In the genomic region with DNA sequence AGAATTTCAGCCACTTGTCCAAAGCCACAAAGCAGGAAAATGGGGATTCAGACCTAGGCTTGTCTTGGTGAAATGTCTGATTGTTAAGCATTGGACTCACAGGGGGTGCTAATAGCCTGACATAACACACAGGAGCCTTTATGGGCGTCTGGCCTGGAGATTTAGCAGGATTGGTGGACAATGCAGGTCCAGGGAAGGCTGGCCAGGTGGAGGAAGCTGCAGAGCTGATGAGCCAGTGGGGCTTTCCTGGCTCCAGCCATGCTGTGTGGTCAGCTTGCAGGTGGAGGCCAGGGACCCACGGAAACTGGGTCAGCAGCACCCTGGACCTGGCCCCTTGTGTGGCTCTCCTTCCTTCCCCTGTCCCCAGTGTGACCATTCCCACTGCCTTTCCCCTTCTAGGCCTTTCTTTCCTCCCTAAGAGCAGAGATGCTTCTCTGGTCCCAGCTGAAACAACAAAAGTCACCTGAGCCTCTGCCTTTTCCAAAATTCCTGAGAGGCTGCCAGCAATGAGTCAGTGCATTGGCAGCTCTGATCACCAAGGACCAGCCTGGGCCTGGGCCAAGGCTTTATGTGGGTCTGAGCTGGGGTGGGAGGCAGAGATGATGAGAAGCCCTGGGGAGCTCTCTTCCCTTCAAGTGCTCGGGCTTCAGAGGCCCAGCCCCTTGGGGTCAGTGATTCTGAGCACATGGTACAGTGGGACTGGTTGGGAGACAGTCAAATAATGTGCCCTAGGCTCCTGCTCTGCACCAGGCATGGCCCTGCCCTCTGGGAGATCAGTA, we compare ENCODE assay signal across 9 cellular contexts.
A peak's percentile ranks its signal among the peaks of the same experiment; 100 is the strongest.
DNase-seq lines count a peak whose midpoint lies in the region; ATAC-seq and TF ChIP-seq lines count a peak whose summit lies in the region.
"Had no signal": no experiment of that assay in that cellular context is flagged by ENCODE, and none has a peak within 500 bp of the region (broad histone marks: within the 10 kb centered on the region; RNA-seq: fewer than 3 reads in every experiment).

No MANE protein-coding gene starts in this region.

- in situ Hi-C loops in gastrocnemius medialis (cut with MboI; ENCODE audit: low sequenced_read_pairs in 4 of 4), result loop anchor here (5.0 to 10.0 kb wide), 3 partner anchors 147 to 357 kb away; no protein-coding TSS in a partner anchor

- no peak for TF ChIP-seq POLR2A in gastroesophageal sphincter (IDR thresholded peaks at IDR 0.05)
- no peak for TF ChIP-seq POLR2A in gastrocnemius medialis (IDR thresholded peaks at IDR 0.05)

- H3K4me3 Mint-ChIP-seq in GM23338, result no peak overlapping the region
- H3K4me3 Mint-ChIP-seq: dendritic cell treated with granulocyte-macrophage colony-stimulating factor and Interleukin-4, amounts not matched to agents 40 ng/mL and 50 ng/mL, for 4 days had no signal

- no peak overlapping the region for H3K27ac ChIP-seq in GM23338 (ENCODE audit: low read depth)
- peak overlapping the region; percentile 35 for H3K27ac ChIP-seq in SJCRH30
- peak overlapping the region in 3 of 4 donors; percentile 47 to 66 (median 58) for H3K27ac ChIP-seq in gastroesophageal sphincter
- H3K27ac ChIP-seq in gastrocnemius medialis, result peak overlapping the region; percentile 11 to 43 (median 20)

- TF ChIP-seq EP300 in gastroesophageal sphincter (IDR thresholded peaks at IDR 0.05), result no peak

- H3K27me3 Mint-ChIP-seq in GM23338 (ENCODE audit: insufficient read depth, low read depth, poor library complexity), result peaks cover 9% of the 10 kb centered on the region
- H3K27me3 Mint-ChIP-seq: dendritic cell treated with granulocyte-macrophage colony-stimulating factor and Interleukin-4, amounts not matched to agents 40 ng/mL and 50 ng/mL, for 4 days had no signal

- WGBS in gastroesophageal sphincter (ENCODE audit: low coverage in 1 of 2), 2 donors, result 100% methylated on average over 1 of the region's 3 CpGs; no CpG with 5 or more reads in 1 of the 2 donors

- ATAC-seq in GM23338 (no peak), gastroesophageal sphincter (peak; percentile 30), gastrocnemius medialis (peak in 1 of 2 donors; percentile 7), GM21723 (IDR thresholded peaks at IDR 0.05; ENCODE audit: unreplicated experiment) (no peak)

- no peaks in the 10 kb centered on the region for H4K20me1 ChIP-seq in GM23338 (replicated peaks; ENCODE audit: insufficient read depth)

- no peaks in the 10 kb centered on the region for H3K36me3 ChIP-seq in GM23338 (ENCODE audit: insufficient read depth)
- H3K36me3 ChIP-seq in SJCRH30, result no peaks in the 10 kb centered on the region
- peaks cover 0 to 24% of the 10 kb centered on the region in 2 donors for H3K36me3 ChIP-seq in gastroesophageal sphincter
- no peaks in the 10 kb centered on the region for H3K36me3 ChIP-seq in gastrocnemius medialis

- H3K9me3 ChIP-seq in SJCRH30 (replicated peaks) (no peaks in the 10 kb centered on the region), gastroesophageal sphincter (no peaks in the 10 kb centered on the region), gastrocnemius medialis (no peaks in the 10 kb centered on the region)

- no peaks in the 10 kb centered on the region for H3K9me3 Mint-ChIP-seq in GM23338
- H3K9me3 Mint-ChIP-seq: dendritic cell treated with granulocyte-macrophage colony-stimulating factor and Interleukin-4, amounts not matched to agents 40 ng/mL and 50 ng/mL, for 4 days had no signal

- peaks cover 10% of the 10 kb centered on the region for H3K4me1 Mint-ChIP-seq in GM23338

- H3K9me2 ChIP-seq in GM23338 (ENCODE audit: insufficient read depth), result no peaks in the 10 kb centered on the region

- H3K27ac Mint-ChIP-seq in GM23338, result no peak overlapping the region
- H3K27ac Mint-ChIP-seq: dendritic cell treated with granulocyte-macrophage colony-stimulating factor and Interleukin-4, amounts not matched to agents 40 ng/mL and 50 ng/mL, for 4 days had no signal

- intact Hi-C loops in gastrocnemius medialis (cut with DNase I; ENCODE audit: low total_unique reads), result no loop called here

- H3K4me1 ChIP-seq in GM23338 (ENCODE audit: insufficient read depth) (no peaks in the 10 kb centered on the region), SJCRH30 (peaks cover 35% of the 10 kb centered on the region), gastroesophageal sphincter (peaks cover 8 to 65% (median 20%) of the 10 kb centered on the region in 3 donors), gastrocnemius medialis (peaks cover 18 to 25% of the 10 kb centered on the region in 2 donors)

- H3K4me2 ChIP-seq in GM23338, result no peak overlapping the region

- TF ChIP-seq CTCF in GM23338 (conservative IDR thresholded peaks at IDR 0.05; ENCODE audit: low read depth in 2 of 2) (no peak), gastroesophageal sphincter (IDR thresholded peaks at IDR 0.05) (no peak), gastrocnemius medialis (IDR thresholded peaks at IDR 0.05 in 4 of 5, conservative IDR thresholded peaks at IDR 0.05 in 1 of 5) (no peak)

- H3K36me3 Mint-ChIP-seq in GM23338 (ENCODE audit: low read depth), result no peaks in the 10 kb centered on the region

- H3F3A ChIP-seq in GM23338 (replicated peaks; ENCODE audit: low read depth), result no peaks in the 10 kb centered on the region

- DNase-seq in GM23338 (ENCODE audit: low spot score) (peak; percentile 8), SJCRH30 (peak; percentile 89 to 92), gastrocnemius medialis (no peak), mesenteric fat pad (ENCODE audit: low spot score) (no peak), Ammon's horn (ENCODE audit: low spot score) (no peak)
- no peak for DNase-seq in stimulated activated CD4-positive, alpha-beta T cell treated with anti-CD3 and anti-CD28 coated beads, Interleukin-4, amount 100 ng/mL, for 4 hours

- H3K27me3 ChIP-seq in GM23338 (ENCODE audit: insufficient read depth) (no peaks in the 10 kb centered on the region), SJCRH30 (no peaks in the 10 kb centered on the region), gastroesophageal sphincter (no peaks in the 10 kb centered on the region), gastrocnemius medialis (no peaks in the 10 kb centered on the region)

- H3K79me2 ChIP-seq in GM23338 (replicated peaks; ENCODE audit: insufficient read depth), result no peaks in the 10 kb centered on the region

- H2AFZ ChIP-seq in GM23338, result no peak overlapping the region

- no peak overlapping the region for H3K4me3 ChIP-seq in GM23338
- no peak overlapping the region for H3K4me3 ChIP-seq in SJCRH30
- H3K4me3 ChIP-seq in gastroesophageal sphincter, result no peak overlapping the region
- no peak overlapping the region for H3K4me3 ChIP-seq in gastrocnemius medialis

TF ChIP-seq in GM23338, 12 proteins besides CTCF, POLR2A, EP300 and RAD21:
- TF ChIP-seq ZNF331 (CRISPR knock-in tag; IDR thresholded peaks at IDR 0.05; ENCODE audit: low read depth), result no peak

Comparison
In these comparisons a context has a peak if more than half of its experiments do, and no peak if none do; other contexts are left out.
1. DNase-seq: peak in GM23338 (single experiment) and SJCRH30 (2 of 2); none in gastrocnemius medialis (0 of 2), mesenteric fat pad (single experiment), Ammon's horn (single experiment) and stimulated activated CD4-positive, alpha-beta T cell treated with anti-CD3 and anti-CD28 coated beads, Interleukin-4, amount 100 ng/mL, for 4 hours (0 of 2).